Comparison of ENCODE assay signal across 19 cellular contexts in genomic region chrX:98654565-98654964, GRCh38.
A peak's percentile ranks its signal among the peaks of the same experiment; 100 is the strongest.
DNase-seq lines count a peak whose midpoint lies in the region; ATAC-seq, FAIRE-seq and TF ChIP-seq lines count a peak whose summit lies in the region.
"Had no signal": no experiment of that assay in that cellular context is flagged by ENCODE, and none has a peak within 500 bp of the region (broad histone marks: within the 10 kb centered on the region; RNA-seq: fewer than 3 reads in every experiment).

No MANE protein-coding gene starts in this region.

- TF ChIP-seq EP300 in HepG2 (IDR thresholded peaks at IDR 0.05; ENCODE audit: low read depth in 2 of 2, low read length in 2 of 2): no peak
- TF ChIP-seq EP300 in HepG2 (CRISPR knock-in tag; IDR thresholded peaks at IDR 0.05; ENCODE audit: borderline replicate concordance): no peak

- H3K9ac ChIP-seq in HepG2 (ENCODE audit: insufficient read depth, low read depth, low read length) (no peak overlapping the region), astrocyte (ENCODE audit: low read length) (no peak overlapping the region), smooth muscle cell (ENCODE audit: low read depth) (no peak overlapping the region)
- H3K9ac ChIP-seq: GM23248 had no signal

- BruUV-seq in HepG2 (replicated peaks; lab: Mats Ljungman, UMichigan): no TSS peak

- no peak for TF ChIP-seq RAD21 in HepG2 (CRISPR knock-in tag; IDR thresholded peaks at IDR 0.05)

- H3K4me1 ChIP-seq in HepG2 (ENCODE audit: insufficient read depth, low read length) (no peaks in the 10 kb centered on the region), right lobe of liver (no peaks in the 10 kb centered on the region), astrocyte (ENCODE audit: insufficient read depth, low read length) (no peaks in the 10 kb centered on the region), smooth muscle cell (ENCODE audit: low read depth) (peaks cover 5% of the 10 kb centered on the region)

- H3K36me3 ChIP-seq in HepG2 (replicated peaks in 1 of 2; ENCODE audit: control insufficient read depth in 1 of 2, insufficient read depth in 2 of 2, low read length in 2 of 2) (no peaks in the 10 kb centered on the region), right lobe of liver (no peaks in the 10 kb centered on the region), astrocyte (ENCODE audit: insufficient read depth, low read length) (no peaks in the 10 kb centered on the region), smooth muscle cell (ENCODE audit: low read depth) (no peaks in the 10 kb centered on the region)

- TF ChIP-seq POLR2A in HepG2 (IDR thresholded peaks at IDR 0.05; ENCODE audit: insufficient read depth in 1 of 2, low read depth in 2 of 2, low read length in 2 of 2) (no peak), right lobe of liver (IDR thresholded peaks at IDR 0.05) (no peak)

- ATAC-seq in HepG2: no peak
- ATAC-seq in right lobe of liver: no peak
- no peak for ATAC-seq in activated naive CD4-positive, alpha-beta T cell treated with anti-CD3 and anti-CD28 coated beads, Interleukin-2, amount 50 U/mL, for 72 hours
- ATAC-seq: GM12878 had no signal

- FAIRE-seq in HepG2 (lab: Jason Lieb, UNC) (no peak), astrocyte (lab: Jason Lieb, UNC) (peak; percentile 82)
- FAIRE-seq: GM12878, GM19239, H1 had no signal

- no peak overlapping the region for H2AFZ ChIP-seq in HepG2 (ENCODE audit: low read length)
- H2AFZ ChIP-seq in astrocyte (ENCODE audit: low read depth, low read length): no peak overlapping the region
- no peak overlapping the region for H2AFZ ChIP-seq in smooth muscle cell (ENCODE audit: low read depth)
- H2AFZ ChIP-seq: GM23248 had no signal

- H4K20me1 ChIP-seq in HepG2 (ENCODE audit: insufficient read depth, low read length) (no peaks in the 10 kb centered on the region), astrocyte (ENCODE audit: insufficient read depth, low read length) (no peaks in the 10 kb centered on the region), smooth muscle cell (ENCODE audit: low read depth) (no peaks in the 10 kb centered on the region)

- DNase-seq in HepG2 (ENCODE audit: low spot score) (no peak), right lobe of liver (no peak), astrocyte (ENCODE audit: low read depth) (no peak), smooth muscle cell (lab: John Stamatoyannopoulos, UW; ENCODE audit: unreplicated experiment) (no peak), hippocampal formation (lab: John Stamatoyannopoulos, UW) (no peak)
- DNase-seq in activated naive CD4-positive, alpha-beta T cell treated with anti-CD3 and anti-CD28 coated beads, Interleukin-2, amount 50 U/mL, for 72 hours (ENCODE audit: low spot score in 2 of 2): no peak
- DNase-seq: C1 segment of cervical spinal cord; Calu3; CD4-positive, alpha-beta memory T cell; COR-L47; DMS79; EL; GDM1; GM23248; H7; HCEC 1CT had no signal

- no peaks in the 10 kb centered on the region for H3K9me3 ChIP-seq in HepG2 (ENCODE audit: low read length)
- H3K9me3 ChIP-seq in right lobe of liver: no peaks in the 10 kb centered on the region
- no peaks in the 10 kb centered on the region for H3K9me3 ChIP-seq in astrocyte (ENCODE audit: insufficient read depth, low read depth, low read length)
- H3K9me3 ChIP-seq in smooth muscle cell (replicated peaks; ENCODE audit: low read depth): no peaks in the 10 kb centered on the region

- H3K4me1 Mint-ChIP-seq in astrocyte (ENCODE audit: low read depth, unreplicated experiment): no peaks in the 10 kb centered on the region
- H3K4me1 Mint-ChIP-seq: CD4-positive, alpha-beta memory T cell had no signal

- H3K9me3 Mint-ChIP-seq in astrocyte (ENCODE audit: unreplicated experiment): no peaks in the 10 kb centered on the region
- H3K9me3 Mint-ChIP-seq in activated naive CD4-positive, alpha-beta T cell treated with anti-CD3 and anti-CD28 coated beads, Interleukin-2, amount 50 U/mL, for 72 hours: peaks cover 0 to 3% of the 10 kb centered on the region in 2 donors

- intact Hi-C loops in HepG2 (cut with micrococcal nuclease; ENCODE audit: unreplicated experiment) (no loop called here), right lobe of liver (cut with DNase I) (no loop called here)

- H3K36me3 Mint-ChIP-seq in astrocyte (ENCODE audit: low read depth, unreplicated experiment): no peaks in the 10 kb centered on the region
- peaks cover 0 to 4% of the 10 kb centered on the region in 2 donors for H3K36me3 Mint-ChIP-seq in activated naive CD4-positive, alpha-beta T cell treated with anti-CD3 and anti-CD28 coated beads, Interleukin-2, amount 50 U/mL, for 72 hours
- H3K36me3 Mint-ChIP-seq: CD4-positive, alpha-beta memory T cell had no signal

- H3K4me2 ChIP-seq in HepG2 (ENCODE audit: low read depth, low read length): no peak overlapping the region
- no peak overlapping the region for H3K4me2 ChIP-seq in astrocyte (ENCODE audit: low read length)
- H3K4me2 ChIP-seq in smooth muscle cell: peak overlapping the region; percentile 63

- H3K4me3 ChIP-seq in HepG2 (replicated peaks in 1 of 3; ENCODE audit: insufficient read depth in 1 of 3, low read depth in 2 of 3, low read length in 3 of 3): no peak overlapping the region
- no peak overlapping the region for H3K4me3 ChIP-seq in right lobe of liver
- H3K4me3 ChIP-seq in astrocyte (ENCODE audit: insufficient read depth, low read depth, low read length): no peak overlapping the region
- no peak overlapping the region for H3K4me3 ChIP-seq in smooth muscle cell
- H3K4me3 ChIP-seq: GM12878, GM23248 had no signal

- H3K27ac ChIP-seq in HepG2 (ENCODE audit: extremely low read length, insufficient read depth, low read length) (no peak overlapping the region), right lobe of liver (no peak overlapping the region), astrocyte (ENCODE audit: low read depth, low read length) (no peak overlapping the region), smooth muscle cell (ENCODE audit: low read depth) (no peak overlapping the region)
- H3K27ac ChIP-seq: GM23248 had no signal

- CTCF ChIA-PET in HepG2 (lab: Yijun Ruan, JAX; ENCODE audit: low intra/inter-chr PET ratio, low total read pairs): no interaction called here

- H3F3A ChIP-seq in smooth muscle cell (ENCODE audit: low read depth): no peaks in the 10 kb centered on the region

- H3K27ac Mint-ChIP-seq in astrocyte (ENCODE audit: unreplicated experiment): no peak overlapping the region
- no peak overlapping the region for H3K27ac Mint-ChIP-seq in activated naive CD4-positive, alpha-beta T cell treated with anti-CD3 and anti-CD28 coated beads, Interleukin-2, amount 50 U/mL, for 72 hours
- H3K27ac Mint-ChIP-seq: CD4-positive, alpha-beta memory T cell had no signal

- TF ChIP-seq CTCF in HepG2 (CRISPR knock-in tag; IDR thresholded peaks at IDR 0.05): no peak
- TF ChIP-seq CTCF in right lobe of liver (IDR thresholded peaks at IDR 0.05): no peak
- no peak for TF ChIP-seq CTCF in astrocyte (IDR thresholded peaks at IDR 0.05; ENCODE audit: insufficient read depth, low read depth, low read length)
- no peak for TF ChIP-seq CTCF in smooth muscle cell (IDR thresholded peaks at IDR 0.05; ENCODE audit: borderline replicate concordance, insufficient read depth, poor library complexity, severe bottlenecking)

- in situ Hi-C loops in HepG2 (cut with HindIII; ENCODE audit: extremely low pct_ligation_motif_present, low pct_unique_long_range_greater_than_20kb): no loop called here

- POLR2A ChIA-PET in HepG2 (lab: Yijun Ruan, JAX): no interaction called here

- no peaks in the 10 kb centered on the region for H3K27me3 Mint-ChIP-seq in astrocyte (ENCODE audit: low read depth, unreplicated experiment)
- H3K27me3 Mint-ChIP-seq: CD4-positive, alpha-beta memory T cell had no signal

- no peak overlapping the region for H3K4me3 Mint-ChIP-seq in astrocyte (ENCODE audit: unreplicated experiment)
- H3K4me3 Mint-ChIP-seq: CD4-positive, alpha-beta memory T cell had no signal

- H3K79me2 ChIP-seq in HepG2 (ENCODE audit: insufficient read depth, low read length): no peaks in the 10 kb centered on the region
- no peaks in the 10 kb centered on the region for H3K79me2 ChIP-seq in astrocyte (ENCODE audit: insufficient read depth, low read length)
- H3K79me2 ChIP-seq in smooth muscle cell (ENCODE audit: low read depth): peaks cover 5% of the 10 kb centered on the region

- H3K27me3 ChIP-seq in HepG2 (ENCODE audit: control insufficient read depth in 1 of 2, insufficient read depth in 2 of 2, low read length in 2 of 2) (no peaks in the 10 kb centered on the region), right lobe of liver (no peaks in the 10 kb centered on the region), astrocyte (ENCODE audit: insufficient read depth, low read length) (no peaks in the 10 kb centered on the region), smooth muscle cell (ENCODE audit: low read depth) (no peaks in the 10 kb centered on the region)

TF ChIP-seq in HepG2, 621 proteins besides CTCF, POLR2A, EP300 and RAD21:
- TF ChIP-seq SALL1 (CRISPR knock-in tag; IDR thresholded peaks at IDR 0.05): no peak
- no peak for TF ChIP-seq MEF2D (CRISPR knock-in tag; IDR thresholded peaks at IDR 0.05)
- TF ChIP-seq HMGA1 (CRISPR knock-in tag; conservative IDR thresholded peaks at IDR 0.05): no peak
- TF ChIP-seq GPN1 (CRISPR knock-in tag; IDR thresholded peaks at IDR 0.05; ENCODE audit: borderline replicate concordance): no peak
- no peak for TF ChIP-seq ZNF205 (CRISPR knock-in tag; IDR thresholded peaks at IDR 0.05)
- no peak for TF ChIP-seq ZBTB21 (CRISPR knock-in tag; IDR thresholded peaks at IDR 0.05)
- TF ChIP-seq MAFK (conservative IDR thresholded peaks at IDR 0.05 in 1 of 2, IDR thresholded peaks at IDR 0.05 in 1 of 2; ENCODE audit: low read length in 2 of 2): peak in 1 of 2 experiments; percentile 67; a peak in 2 of 4 replicates
- TF ChIP-seq ONECUT2 (CRISPR knock-in tag; IDR thresholded peaks at IDR 0.05): no peak
- TF ChIP-seq MAFF (IDR thresholded peaks at IDR 0.05; ENCODE audit: low read depth, low read length): peak; percentile 30; the same call in 1 of the 2 replicates
- no peak for TF ChIP-seq KLF12 (CRISPR knock-in tag; IDR thresholded peaks at IDR 0.05; ENCODE audit: borderline replicate concordance)
